In genomic region chr2:165953655-165954606, GRCh38 we compare ENCODE assay signal across 8 cellular contexts. TPM values are rescaled to one million over a fixed set of nuclear protein-coding genes. Genes with fewer than 3 reads are reported as not detected.
DNase-seq lines count a peak whose midpoint lies in the region; ATAC-seq and TF ChIP-seq lines count a peak whose summit lies in the region.

TSS of gene TTC21B (minus strand) at chr2:165953776. CDS start at chr2:165953705, 71 bp downstream.

- H3K4me1 Mint-ChIP-seq in CD14-positive monocyte: peaks cover 11% of the 10 kb centered on the region

- ATAC-seq in GM19351 (IDR thresholded peaks at IDR 0.05; ENCODE audit: unreplicated experiment): peak; percentile 91
- peak; percentile 94 for ATAC-seq in HG03521 (IDR thresholded peaks at IDR 0.05; ENCODE audit: unreplicated experiment)
- peak; percentile 96 for ATAC-seq in left lobe of liver

- DNase-seq in CD14-positive monocyte (ENCODE audit: low spot score): peak; percentile 85
- DNase-seq in NCI-H748 (lab: John Stamatoyannopoulos, UW; ENCODE audit: unreplicated experiment): peak; percentile 98
- peak; percentile 94 for DNase-seq in activated CD4-positive, alpha-beta T cell treated with anti-CD3 and anti-CD28 coated beads, Interleukin-2, amount 50 U/mL, for 1 hour
- DNase-seq in dedifferentiated amniotic fluid mesenchymal stem cell (ENCODE audit: extremely low spot score): peak; percentile 96
- DNase-seq in left lobe of liver (ENCODE audit: low spot score): peak; percentile 97
- peak; percentile 89 for DNase-seq in stimulated activated CD4-positive, alpha-beta T cell treated with anti-CD3 and anti-CD28 coated beads, Interleukin-2, amount 100 ng/mL, for 4 hours (ENCODE audit: low read depth)

- peak; percentile 94 for TF ChIP-seq CTCF in CD14-positive monocyte (IDR thresholded peaks at IDR 0.05)

- intact Hi-C loops in CD14-positive monocyte (cut with micrococcal nuclease): loop anchor here (2.0 to 10.0 kb wide), 2 partner anchors 151 to 175 kb away; partner anchors contain the start of gene SCN1A (in 1 of the 2)

- H3K9me3 Mint-ChIP-seq in CD14-positive monocyte: peaks cover 0 to 3% (median 0%) of the 10 kb centered on the region in 7 donors

- no peak within 1 kb of the TSS for H3K27ac Mint-ChIP-seq in CD14-positive monocyte

- peaks cover 0 to 5% of the 10 kb centered on the region in 2 donors for H3K36me3 Mint-ChIP-seq in CD14-positive monocyte

- H3K4me3 Mint-ChIP-seq in CD14-positive monocyte: no peak within 1 kb of the TSS

- peaks cover 0 to 5% (median 2%) of the 10 kb centered on the region in 3 donors for H3K27me3 Mint-ChIP-seq in CD14-positive monocyte (ENCODE audit: low read depth in 3 of 3)

RNA-seq across cellular contexts. Expression of gene TTC21B, which starts in this region (rescaled TPM):
- 1 to 10 TPM; 3.1 to 3.8 TPM for polyA plus RNA-seq in CD14-positive monocyte
- 6.2 TPM for total RNA-seq in left lobe of liver

Comparison
In these comparisons a context has a peak if more than half of its experiments do, and no peak if none do; other contexts are left out.
1. Peak in every context shown above with its lines: DNase-seq and ATAC-seq.